ENCODE assay signal across 2 cellular contexts in the genomic region with DNA sequence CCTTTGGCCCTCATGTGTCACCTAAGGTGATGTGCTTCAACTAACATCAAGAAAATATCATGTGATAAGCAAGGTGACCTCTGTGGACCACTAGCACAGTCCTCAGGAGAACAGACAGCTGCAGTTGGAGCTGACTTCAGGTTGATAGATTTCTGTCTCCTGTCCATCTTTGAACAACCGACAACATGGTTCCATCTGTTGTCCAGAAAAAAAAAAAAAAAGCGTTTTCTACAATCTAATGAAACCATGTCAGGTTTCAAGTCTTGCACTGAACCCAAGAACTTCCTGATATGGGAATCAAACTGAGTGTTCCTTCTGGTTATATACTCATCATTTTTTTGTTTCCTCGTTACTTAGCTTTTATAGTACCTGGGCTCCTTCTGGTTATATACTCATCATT.
TF ChIP-seq lines count a peak whose summit lies in the region.

No MANE protein-coding gene starts in this region.

TF ChIP-seq in SK-N-SH, 30 proteins besides CTCF, POLR2A, EP300 and RAD21:
- TF ChIP-seq NRF1 (IDR thresholded peaks at IDR 0.05; ENCODE audit: low read depth, low read length) = no peak
- no peak for TF ChIP-seq ELF1 (IDR thresholded peaks at IDR 0.05)
- TF ChIP-seq GATA2 (CRISPR knock-in tag; IDR thresholded peaks at IDR 0.05) = no peak
- TF ChIP-seq, protein P1, sequence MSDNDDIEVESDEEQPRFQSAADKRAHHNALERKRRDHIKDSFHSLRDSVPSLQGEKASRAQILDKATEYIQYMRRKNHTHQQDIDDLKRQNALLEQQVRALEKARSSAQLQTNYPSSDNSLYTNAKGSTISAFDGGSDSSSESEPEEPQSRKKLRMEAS (IDR thresholded peaks at IDR 0.05; ENCODE audit: low read depth) = no peak
- no peak for TF ChIP-seq JUND (IDR thresholded peaks at IDR 0.05)
- TF ChIP-seq FOSL2 (IDR thresholded peaks at IDR 0.05; ENCODE audit: borderline replicate concordance, low read depth) = no peak
- TF ChIP-seq, protein P2, sequence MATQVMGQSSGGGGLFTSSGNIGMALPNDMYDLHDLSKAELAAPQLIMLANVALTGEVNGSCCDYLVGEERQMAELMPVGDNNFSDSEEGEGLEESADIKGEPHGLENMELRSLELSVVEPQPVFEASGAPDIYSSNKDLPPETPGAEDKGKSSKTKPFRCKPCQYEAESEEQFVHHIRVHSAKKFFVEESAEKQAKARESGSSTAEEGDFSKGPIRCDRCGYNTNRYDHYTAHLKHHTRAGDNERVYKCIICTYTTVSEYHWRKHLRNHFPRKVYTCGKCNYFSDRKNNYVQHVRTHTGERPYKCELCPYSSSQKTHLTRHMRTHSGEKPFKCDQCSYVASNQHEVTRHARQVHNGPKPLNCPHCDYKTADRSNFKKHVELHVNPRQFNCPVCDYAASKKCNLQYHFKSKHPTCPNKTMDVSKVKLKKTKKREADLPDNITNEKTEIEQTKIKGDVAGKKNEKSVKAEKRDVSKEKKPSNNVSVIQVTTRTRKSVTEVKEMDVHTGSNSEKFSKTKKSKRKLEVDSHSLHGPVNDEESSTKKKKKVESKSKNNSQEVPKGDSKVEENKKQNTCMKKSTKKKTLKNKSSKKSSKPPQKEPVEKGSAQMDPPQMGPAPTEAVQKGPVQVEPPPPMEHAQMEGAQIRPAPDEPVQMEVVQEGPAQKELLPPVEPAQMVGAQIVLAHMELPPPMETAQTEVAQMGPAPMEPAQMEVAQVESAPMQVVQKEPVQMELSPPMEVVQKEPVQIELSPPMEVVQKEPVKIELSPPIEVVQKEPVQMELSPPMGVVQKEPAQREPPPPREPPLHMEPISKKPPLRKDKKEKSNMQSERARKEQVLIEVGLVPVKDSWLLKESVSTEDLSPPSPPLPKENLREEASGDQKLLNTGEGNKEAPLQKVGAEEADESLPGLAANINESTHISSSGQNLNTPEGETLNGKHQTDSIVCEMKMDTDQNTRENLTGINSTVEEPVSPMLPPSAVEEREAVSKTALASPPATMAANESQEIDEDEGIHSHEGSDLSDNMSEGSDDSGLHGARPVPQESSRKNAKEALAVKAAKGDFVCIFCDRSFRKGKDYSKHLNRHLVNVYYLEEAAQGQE (IDR thresholded peaks at IDR 0.05; ENCODE audit: low read depth, low read length) = no peak
- TF ChIP-seq CHD2 (IDR thresholded peaks at IDR 0.05; ENCODE audit: low read length, partially characterized antibody) = no peak
- no peak for TF ChIP-seq SIN3A (IDR thresholded peaks at IDR 0.05; ENCODE audit: borderline replicate concordance, low read depth, low read length)
- TF ChIP-seq GABPA (IDR thresholded peaks at IDR 0.05; ENCODE audit: low read depth) = no peak
- no peak for TF ChIP-seq MEF2A (IDR thresholded peaks at IDR 0.05; ENCODE audit: borderline replicate concordance, low read depth)
- TF ChIP-seq, protein P3, sequence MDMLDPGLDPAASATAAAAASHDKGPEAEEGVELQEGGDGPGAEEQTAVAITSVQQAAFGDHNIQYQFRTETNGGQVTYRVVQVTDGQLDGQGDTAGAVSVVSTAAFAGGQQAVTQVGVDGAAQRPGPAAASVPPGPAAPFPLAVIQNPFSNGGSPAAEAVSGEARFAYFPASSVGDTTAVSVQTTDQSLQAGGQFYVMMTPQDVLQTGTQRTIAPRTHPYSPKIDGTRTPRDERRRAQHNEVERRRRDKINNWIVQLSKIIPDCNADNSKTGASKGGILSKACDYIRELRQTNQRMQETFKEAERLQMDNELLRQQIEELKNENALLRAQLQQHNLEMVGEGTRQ (IDR thresholded peaks at IDR 0.05; ENCODE audit: borderline replicate concordance, low read depth, low read length) = no peak
- TF ChIP-seq TAF1 (IDR thresholded peaks at IDR 0.05; ENCODE audit: borderline replicate concordance, low read depth, low read length) = no peak
- no peak for TF ChIP-seq MXI1 (IDR thresholded peaks at IDR 0.05; ENCODE audit: low read depth, low read length)
- no peak for TF ChIP-seq RXRA (IDR thresholded peaks at IDR 0.05; ENCODE audit: borderline replicate concordance, low read depth)
- TF ChIP-seq FOXJ3 (CRISPR knock-in tag; IDR thresholded peaks at IDR 0.05) = no peak
- TF ChIP-seq YY1 (IDR thresholded peaks at IDR 0.05; ENCODE audit: low read depth) = no peak
- TF ChIP-seq, protein P4, sequence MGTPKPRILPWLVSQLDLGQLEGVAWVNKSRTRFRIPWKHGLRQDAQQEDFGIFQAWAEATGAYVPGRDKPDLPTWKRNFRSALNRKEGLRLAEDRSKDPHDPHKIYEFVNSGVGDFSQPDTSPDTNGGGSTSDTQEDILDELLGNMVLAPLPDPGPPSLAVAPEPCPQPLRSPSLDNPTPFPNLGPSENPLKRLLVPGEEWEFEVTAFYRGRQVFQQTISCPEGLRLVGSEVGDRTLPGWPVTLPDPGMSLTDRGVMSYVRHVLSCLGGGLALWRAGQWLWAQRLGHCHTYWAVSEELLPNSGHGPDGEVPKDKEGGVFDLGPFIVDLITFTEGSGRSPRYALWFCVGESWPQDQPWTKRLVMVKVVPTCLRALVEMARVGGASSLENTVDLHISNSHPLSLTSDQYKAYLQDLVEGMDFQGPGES (IDR thresholded peaks at IDR 0.05; ENCODE audit: low read depth, low read length) = no peak

TF ChIP-seq in SK-N-SH treated with all-trans-retinoic acid at 6 μM for 48 hours, 23 proteins besides CTCF, POLR2A, EP300 and RAD21:
- TF ChIP-seq ESRRG (CRISPR knock-in tag; IDR thresholded peaks at IDR 0.05) (no peak), RARB (CRISPR knock-in tag; IDR thresholded peaks at IDR 0.05) (no peak), ZC3H10 (CRISPR knock-in tag; IDR thresholded peaks at IDR 0.05) (no peak), BACH2 (CRISPR knock-in tag; IDR thresholded peaks at IDR 0.05; ENCODE audit: borderline replicate concordance) (no peak), PPARA (CRISPR knock-in tag; IDR thresholded peaks at IDR 0.05; ENCODE audit: borderline replicate concordance) (no peak), ZFP30 (CRISPR knock-in tag; IDR thresholded peaks at IDR 0.05) (no peak), CSDC2 (CRISPR knock-in tag; IDR thresholded peaks at IDR 0.05) (no peak)
- TF ChIP-seq, protein P5, sequence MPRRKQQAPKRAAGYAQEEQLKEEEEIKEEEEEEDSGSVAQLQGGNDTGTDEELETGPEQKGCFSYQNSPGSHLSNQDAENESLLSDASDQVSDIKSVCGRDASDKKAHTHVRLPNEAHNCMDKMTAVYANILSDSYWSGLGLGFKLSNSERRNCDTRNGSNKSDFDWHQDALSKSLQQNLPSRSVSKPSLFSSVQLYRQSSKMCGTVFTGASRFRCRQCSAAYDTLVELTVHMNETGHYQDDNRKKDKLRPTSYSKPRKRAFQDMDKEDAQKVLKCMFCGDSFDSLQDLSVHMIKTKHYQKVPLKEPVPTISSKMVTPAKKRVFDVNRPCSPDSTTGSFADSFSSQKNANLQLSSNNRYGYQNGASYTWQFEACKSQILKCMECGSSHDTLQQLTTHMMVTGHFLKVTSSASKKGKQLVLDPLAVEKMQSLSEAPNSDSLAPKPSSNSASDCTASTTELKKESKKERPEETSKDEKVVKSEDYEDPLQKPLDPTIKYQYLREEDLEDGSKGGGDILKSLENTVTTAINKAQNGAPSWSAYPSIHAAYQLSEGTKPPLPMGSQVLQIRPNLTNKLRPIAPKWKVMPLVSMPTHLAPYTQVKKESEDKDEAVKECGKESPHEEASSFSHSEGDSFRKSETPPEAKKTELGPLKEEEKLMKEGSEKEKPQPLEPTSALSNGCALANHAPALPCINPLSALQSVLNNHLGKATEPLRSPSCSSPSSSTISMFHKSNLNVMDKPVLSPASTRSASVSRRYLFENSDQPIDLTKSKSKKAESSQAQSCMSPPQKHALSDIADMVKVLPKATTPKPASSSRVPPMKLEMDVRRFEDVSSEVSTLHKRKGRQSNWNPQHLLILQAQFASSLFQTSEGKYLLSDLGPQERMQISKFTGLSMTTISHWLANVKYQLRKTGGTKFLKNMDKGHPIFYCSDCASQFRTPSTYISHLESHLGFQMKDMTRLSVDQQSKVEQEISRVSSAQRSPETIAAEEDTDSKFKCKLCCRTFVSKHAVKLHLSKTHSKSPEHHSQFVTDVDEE (CRISPR knock-in tag; IDR thresholded peaks at IDR 0.05) = no peak
- TF ChIP-seq, protein P6, sequence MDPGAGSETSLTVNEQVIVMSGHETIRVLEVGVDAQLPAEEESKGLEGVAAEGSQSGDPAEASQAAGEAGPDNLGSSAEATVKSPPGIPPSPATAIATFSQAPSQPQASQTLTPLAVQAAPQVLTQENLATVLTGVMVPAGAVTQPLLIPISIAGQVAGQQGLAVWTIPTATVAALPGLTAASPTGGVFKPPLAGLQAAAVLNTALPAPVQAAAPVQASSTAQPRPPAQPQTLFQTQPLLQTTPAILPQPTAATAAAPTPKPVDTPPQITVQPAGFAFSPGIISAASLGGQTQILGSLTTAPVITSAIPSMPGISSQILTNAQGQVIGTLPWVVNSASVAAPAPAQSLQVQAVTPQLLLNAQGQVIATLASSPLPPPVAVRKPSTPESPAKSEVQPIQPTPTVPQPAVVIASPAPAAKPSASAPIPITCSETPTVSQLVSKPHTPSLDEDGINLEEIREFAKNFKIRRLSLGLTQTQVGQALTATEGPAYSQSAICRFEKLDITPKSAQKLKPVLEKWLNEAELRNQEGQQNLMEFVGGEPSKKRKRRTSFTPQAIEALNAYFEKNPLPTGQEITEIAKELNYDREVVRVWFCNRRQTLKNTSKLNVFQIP (CRISPR knock-in tag; IDR thresholded peaks at IDR 0.05; ENCODE audit: borderline replicate concordance, low read depth) = no peak
- TF ChIP-seq, protein P7, sequence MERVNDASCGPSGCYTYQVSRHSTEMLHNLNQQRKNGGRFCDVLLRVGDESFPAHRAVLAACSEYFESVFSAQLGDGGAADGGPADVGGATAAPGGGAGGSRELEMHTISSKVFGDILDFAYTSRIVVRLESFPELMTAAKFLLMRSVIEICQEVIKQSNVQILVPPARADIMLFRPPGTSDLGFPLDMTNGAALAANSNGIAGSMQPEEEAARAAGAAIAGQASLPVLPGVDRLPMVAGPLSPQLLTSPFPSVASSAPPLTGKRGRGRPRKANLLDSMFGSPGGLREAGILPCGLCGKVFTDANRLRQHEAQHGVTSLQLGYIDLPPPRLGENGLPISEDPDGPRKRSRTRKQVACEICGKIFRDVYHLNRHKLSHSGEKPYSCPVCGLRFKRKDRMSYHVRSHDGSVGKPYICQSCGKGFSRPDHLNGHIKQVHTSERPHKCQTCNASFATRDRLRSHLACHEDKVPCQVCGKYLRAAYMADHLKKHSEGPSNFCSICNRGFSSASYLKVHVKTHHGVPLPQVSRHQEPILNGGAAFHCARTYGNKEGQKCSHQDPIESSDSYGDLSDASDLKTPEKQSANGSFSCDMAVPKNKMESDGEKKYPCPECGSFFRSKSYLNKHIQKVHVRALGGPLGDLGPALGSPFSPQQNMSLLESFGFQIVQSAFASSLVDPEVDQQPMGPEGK (CRISPR knock-in tag; IDR thresholded peaks at IDR 0.05; ENCODE audit: borderline replicate concordance) = no peak
- TF ChIP-seq, protein P8, sequence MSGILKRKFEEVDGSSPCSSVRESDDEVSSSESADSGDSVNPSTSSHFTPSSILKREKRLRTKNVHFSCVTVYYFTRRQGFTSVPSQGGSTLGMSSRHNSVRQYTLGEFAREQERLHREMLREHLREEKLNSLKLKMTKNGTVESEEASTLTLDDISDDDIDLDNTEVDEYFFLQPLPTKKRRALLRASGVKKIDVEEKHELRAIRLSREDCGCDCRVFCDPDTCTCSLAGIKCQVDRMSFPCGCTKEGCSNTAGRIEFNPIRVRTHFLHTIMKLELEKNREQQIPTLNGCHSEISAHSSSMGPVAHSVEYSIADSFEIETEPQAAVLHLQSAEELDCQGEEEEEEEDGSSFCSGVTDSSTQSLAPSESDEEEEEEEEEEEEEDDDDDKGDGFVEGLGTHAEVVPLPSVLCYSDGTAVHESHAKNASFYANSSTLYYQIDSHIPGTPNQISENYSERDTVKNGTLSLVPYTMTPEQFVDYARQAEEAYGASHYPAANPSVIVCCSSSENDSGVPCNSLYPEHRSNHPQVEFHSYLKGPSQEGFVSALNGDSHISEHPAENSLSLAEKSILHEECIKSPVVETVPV (CRISPR knock-in tag; IDR thresholded peaks at IDR 0.05) = no peak
